ENCODE assay signal across 8 cellular contexts in genomic region chr6:110357696-110358535, GRCh38. TPM values are rescaled to one million over a fixed set of nuclear protein-coding genes. Genes with fewer than 3 reads are reported as not detected.
A peak's percentile ranks its signal among the peaks of the same experiment; 100 is the strongest.
DNase-seq lines count a peak whose midpoint lies in the region; ATAC-seq and TF ChIP-seq lines count a peak whose summit lies in the region.

A gene with protein sequence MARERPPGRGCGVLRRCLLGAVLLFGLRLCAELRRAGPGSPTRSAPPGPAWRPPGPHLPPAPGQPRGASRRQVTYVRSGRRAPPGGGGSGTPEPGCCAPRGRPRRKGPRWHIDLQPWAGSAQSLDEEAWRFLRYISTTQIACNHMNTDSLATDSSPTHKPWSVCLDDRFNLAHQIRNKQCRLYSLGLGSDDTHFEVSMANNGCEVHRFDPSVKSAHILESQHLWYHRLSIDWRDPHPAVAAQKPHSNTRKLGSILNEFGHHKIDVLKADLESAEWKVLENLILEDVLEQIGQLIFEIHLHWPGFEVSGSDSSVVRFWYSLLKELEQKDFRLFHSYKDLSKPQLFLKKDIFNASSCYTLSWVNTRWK (minus strand): TSS chr6:110358349. CDS start chr6:110358272, 77 bp downstream.

- H3K36me3 ChIP-seq in esophagus squamous epithelium (no peaks in the 10 kb centered on the region), neural cell (ENCODE audit: insufficient read depth, low read length) (no peaks in the 10 kb centered on the region)

- no peak within 1 kb of the TSS for H2AFZ ChIP-seq in neural cell (ENCODE audit: low read depth, low read length)

- no peaks in the 10 kb centered on the region for H3K79me2 ChIP-seq in neural cell (replicated peaks; ENCODE audit: insufficient read depth, low read length)

- H3F3A ChIP-seq in neural cell (ENCODE audit: insufficient read depth, low read length, poor library complexity, severe bottlenecking), result no peaks in the 10 kb centered on the region

- POLR2A ChIA-PET in T-cell (lab: Charles Lee), result interaction anchor here in 1 of 2 donors (0.6 kb wide), 1 partner anchor 1410 kb away, joined by 3 read pairs; no protein-coding TSS in a partner anchor

- CTCF ChIA-PET in T-cell (lab: Charles Lee), result no interaction called here

- H3K27me3 ChIP-seq in esophagus squamous epithelium (peaks cover 0 to 61% (median 2%) of the 10 kb centered on the region in 4 donors), neural cell (ENCODE audit: insufficient read depth, low read depth, low read length) (peaks cover 18% of the 10 kb centered on the region)

- H3K27ac ChIP-seq in esophagus squamous epithelium (peak within 1 kb of the TSS; percentile 73 to 92 (median 80)), neural cell (ENCODE audit: low read length) (no peak within 1 kb of the TSS)

- TF ChIP-seq POLR2A in esophagus squamous epithelium (IDR thresholded peaks at IDR 0.05), result peak in 1 of 4 donors; percentile 13

- H3K9me3 ChIP-seq in esophagus squamous epithelium, result no peaks in the 10 kb centered on the region
- peaks cover 3% of the 10 kb centered on the region for H3K9me3 ChIP-seq in neural cell (ENCODE audit: low read length)

- DNase-seq in NCI-H526 (lab: John Stamatoyannopoulos, UW), result peak; percentile 52 to 81
- DNase-seq in NCI-H526 treated with DMSO at 0.1 percent for 48 hours (lab: John Stamatoyannopoulos, UW), result no peak
- peak in 8 of 34 experiments; percentile 2 to 22 (median 10) for DNase-seq in T-cell
- DNase-seq in esophagus squamous epithelium (lab: John Stamatoyannopoulos, UW), result no peak
- DNase-seq in kidney glomerular epithelial cell (lab: John Stamatoyannopoulos, UW), result no peak

- peaks cover 0 to 3% (median 0%) of the 10 kb centered on the region in 3 donors for H3K9me3 Mint-ChIP-seq in T-cell

- peak within 1 kb of the TSS; percentile 77 to 83 (median 81) for H3K4me3 Mint-ChIP-seq in T-cell

- no peaks in the 10 kb centered on the region for H3K36me3 Mint-ChIP-seq in T-cell

- no peaks in the 10 kb centered on the region for H4K20me1 ChIP-seq in neural cell (ENCODE audit: insufficient read depth)

- no peak for TF ChIP-seq EP300 in neural cell (conservative IDR thresholded peaks at IDR 0.05; ENCODE audit: poor library complexity, severe bottlenecking)

- ATAC-seq in T-cell (replicated peaks in 1 of 4) (peak; percentile 59 to 77 (median 68)), GM21381 (IDR thresholded peaks at IDR 0.05; ENCODE audit: unreplicated experiment) (no peak), GM19395 (IDR thresholded peaks at IDR 0.05; ENCODE audit: unreplicated experiment) (no peak)

- H3K4me1 ChIP-seq in esophagus squamous epithelium, result peaks cover 0 to 36% (median 0%) of the 10 kb centered on the region in 3 donors

- no peaks in the 10 kb centered on the region for H3K9me2 ChIP-seq in neural cell (ENCODE audit: insufficient read depth, low read length)

- TF ChIP-seq CTCF in esophagus squamous epithelium (IDR thresholded peaks at IDR 0.05) (peak in 2 of 6 experiments; percentile 7 to 11), neural cell (IDR thresholded peaks at IDR 0.05; ENCODE audit: poor library complexity, severe bottlenecking) (peak; percentile 12)

- H3K9ac ChIP-seq in neural cell (ENCODE audit: low read length), result peak within 1 kb of the TSS; percentile 29

- H3K4me3 ChIP-seq in esophagus squamous epithelium (peak within 1 kb of the TSS; percentile 41 to 70 (median 56)), neural cell (ENCODE audit: low read length) (peak within 1 kb of the TSS; percentile 57)

- H3K4me1 Mint-ChIP-seq in T-cell, result peaks cover 13 to 21% (median 17%) of the 10 kb centered on the region in 3 donors

- H3K4me2 ChIP-seq in neural cell (ENCODE audit: low read length), result no peak within 1 kb of the TSS

- TF ChIP-seq RAD21 in neural cell (conservative IDR thresholded peaks at IDR 0.05), result no peak

- H3K27me3 Mint-ChIP-seq in T-cell, result peaks cover 44 to 57% of the 10 kb centered on the region in 2 donors

- 0 to 4% methylated on average over 4 of the region's 103 CpGs for WGBS in esophagus squamous epithelium, 2 donors

- intact Hi-C loops in esophagus squamous epithelium (cut with DNase I), result no loop called here

- H3K27ac Mint-ChIP-seq in T-cell, result peak within 1 kb of the TSS; percentile 26 to 50

TF ChIP-seq in neural cell, 6 proteins besides CTCF, POLR2A, EP300 and RAD21:
- TF ChIP-seq MXI1 (conservative IDR thresholded peaks at IDR 0.05; ENCODE audit: poor library complexity, severe bottlenecking), result no peak
- TF ChIP-seq REST (IDR thresholded peaks at IDR 0.05; ENCODE audit: borderline replicate concordance), result no peak
- TF ChIP-seq EZH2 (IDR thresholded peaks at IDR 0.05; ENCODE audit: borderline replicate concordance, insufficient read depth, low read length, poor library complexity, severe bottlenecking), result no peak
- no peak for TF ChIP-seq TAF1 (IDR thresholded peaks at IDR 0.05; ENCODE audit: low read depth)
- TF ChIP-seq POLR2AphosphoS5 (IDR thresholded peaks at IDR 0.05), result no peak
- TF ChIP-seq SMC3 (conservative IDR thresholded peaks at IDR 0.05; ENCODE audit: poor library complexity), result no peak

RNA-seq across cellular contexts. Expression of the gene that starts here (rescaled TPM):
- total RNA-seq in T-cell (under 1 TPM in 3 of 5 donors, not detected in 2; 0.30 to 0.47 (median 0.33) TPM), esophagus squamous epithelium (1 to 10 TPM in 1 of 4 donors, under 1 TPM in 2, not detected in 1; 0.57 to 4.0 (median 0.83) TPM)
- polyA plus RNA-seq in neural cell, result not detected in 2 replicates
- 0.73 and 0.81 TPM in 2 replicates for polyA minus RNA-seq in neural cell

Comparison
In these comparisons a context has a peak if more than half of its experiments do, and no peak if none do; other contexts are left out.
1. DNase-seq: peak in NCI-H526 (2 of 2); none in NCI-H526 treated with DMSO at 0.1 percent for 48 hours (single experiment), esophagus squamous epithelium (single experiment) and kidney glomerular epithelial cell (single experiment).
2. Peak in ATAC-seq in T-cell; RNA of the gene not detected or under 1 TPM.